1 cellular context compared by ENCODE assay signal in the genomic region with DNA sequence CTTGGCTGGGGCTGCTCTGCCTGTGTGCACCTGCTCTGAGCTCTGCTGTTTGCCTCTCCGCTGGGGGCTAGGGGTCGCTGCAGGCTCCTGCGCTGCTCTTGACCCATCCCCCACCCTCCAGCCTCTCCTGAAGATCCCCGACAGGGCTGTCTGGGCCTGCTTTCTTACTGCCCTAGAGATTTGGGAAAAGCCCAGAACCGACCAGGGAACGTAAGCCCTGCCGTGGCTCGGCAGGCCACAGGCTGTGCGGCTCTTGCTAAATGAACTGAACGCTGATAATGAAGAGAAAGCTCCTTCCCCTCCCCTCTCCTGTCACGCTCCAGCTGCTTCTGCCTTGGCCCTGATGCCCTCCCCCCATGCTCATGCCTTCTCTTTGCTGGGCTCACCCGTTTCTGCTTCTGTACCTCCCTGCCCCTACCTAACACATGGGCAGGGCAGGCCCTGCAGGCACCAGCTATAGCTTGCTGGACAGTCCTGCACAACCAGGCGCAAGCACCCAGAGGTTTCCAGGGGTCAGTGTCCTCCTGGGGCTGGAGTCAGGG.
TF ChIP-seq lines count a peak whose summit lies in the region.

No MANE protein-coding gene starts in this region.

TF ChIP-seq in HepG2, 621 proteins besides CTCF, POLR2A, EP300 and RAD21 (continued from another document and continues in another):
- TF ChIP-seq, protein P1, sequence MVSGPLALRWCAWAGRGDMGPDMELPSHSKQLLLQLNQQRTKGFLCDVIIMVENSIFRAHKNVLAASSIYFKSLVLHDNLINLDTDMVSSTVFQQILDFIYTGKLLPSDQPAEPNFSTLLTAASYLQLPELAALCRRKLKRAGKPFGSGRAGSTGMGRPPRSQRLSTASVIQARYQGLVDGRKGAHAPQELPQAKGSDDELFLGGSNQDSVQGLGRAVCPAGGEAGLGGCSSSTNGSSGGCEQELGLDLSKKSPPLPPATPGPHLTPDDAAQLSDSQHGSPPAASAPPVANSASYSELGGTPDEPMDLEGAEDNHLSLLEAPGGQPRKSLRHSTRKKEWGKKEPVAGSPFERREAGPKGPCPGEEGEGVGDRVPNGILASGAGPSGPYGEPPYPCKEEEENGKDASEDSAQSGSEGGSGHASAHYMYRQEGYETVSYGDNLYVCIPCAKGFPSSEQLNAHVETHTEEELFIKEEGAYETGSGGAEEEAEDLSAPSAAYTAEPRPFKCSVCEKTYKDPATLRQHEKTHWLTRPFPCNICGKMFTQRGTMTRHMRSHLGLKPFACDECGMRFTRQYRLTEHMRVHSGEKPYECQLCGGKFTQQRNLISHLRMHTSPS (CRISPR knock-in tag; IDR thresholded peaks at IDR 0.05; ENCODE audit: low read depth), result 0 out of 2 replicates have a peak, but pooled peaks have one; percentile 68
- TF ChIP-seq PCBP2 (optimal IDR thresholded peaks at IDR 0.05; ENCODE audit: low read depth, low read length, poor library complexity, severe bottlenecking) (no peak), KMT2A (CRISPR knock-in tag; IDR thresholded peaks at IDR 0.05) (no peak), ZNF570 (CRISPR knock-in tag; IDR thresholded peaks at IDR 0.05; ENCODE audit: borderline replicate concordance) (no peak), BHLHE40 (IDR thresholded peaks at IDR 0.05; ENCODE audit: low read length) (peak; percentile 51; the same call in 1 of the 2 replicates), THAP11 (CRISPR knock-in tag; IDR thresholded peaks at IDR 0.05) (peak; percentile 60), ZNF550 (CRISPR knock-in tag; IDR thresholded peaks at IDR 0.05; ENCODE audit: borderline replicate concordance) (no peak), AHR (CRISPR knock-in tag; IDR thresholded peaks at IDR 0.05) (no peak), PAWR (CRISPR knock-in tag; IDR thresholded peaks at IDR 0.05; ENCODE audit: borderline replicate concordance) (no peak), MXD4 (CRISPR knock-in tag; IDR thresholded peaks at IDR 0.05) (no peak; the same call in 1 of the 2 replicates), ZNF619 (CRISPR knock-in tag; IDR thresholded peaks at IDR 0.05) (peak; percentile 81; the same call in 1 of the 2 replicates), AGO1 (IDR thresholded peaks at IDR 0.05; ENCODE audit: low read depth, low read length, poor library complexity, severe bottlenecking) (no peak), RAD51 (IDR thresholded peaks at IDR 0.05; ENCODE audit: borderline replicate concordance) (no peak), BORCS8-MEF2B (CRISPR knock-in tag; IDR thresholded peaks at IDR 0.05) (peak; percentile 30; the same call in 1 of the 2 replicates), NONO (IDR thresholded peaks at IDR 0.05) (no peak), NONO (CRISPR knock-in tag; conservative IDR thresholded peaks at IDR 0.05) (no peak), FLYWCH1 (CRISPR knock-in tag; IDR thresholded peaks at IDR 0.05) (no peak), RCOR2 (CRISPR knock-in tag; IDR thresholded peaks at IDR 0.05) (peak; percentile 36; the same call in 1 of the 2 replicates), SMARCC2 (IDR thresholded peaks at IDR 0.05) (no peak), DR1 (CRISPR knock-in tag; IDR thresholded peaks at IDR 0.05) (no peak), NFIC (IDR thresholded peaks at IDR 0.05; ENCODE audit: low read length) (no peak), SKI (IDR thresholded peaks at IDR 0.05; ENCODE audit: partially characterized antibody) (no peak), ZSCAN22 (CRISPR knock-in tag; IDR thresholded peaks at IDR 0.05) (no peak), TEAD3 (CRISPR knock-in tag; optimal IDR thresholded peaks at IDR 0.05; ENCODE audit: borderline replicate concordance) (peak; percentile 55), SNAPC2 (CRISPR knock-in tag; IDR thresholded peaks at IDR 0.05) (no peak), ZNF138 (CRISPR knock-in tag; IDR thresholded peaks at IDR 0.05; ENCODE audit: low read depth) (peak; percentile 67; the same call in 1 of the 2 replicates), DNMT1 (CRISPR knock-in tag; IDR thresholded peaks at IDR 0.05) (no peak), ATRX (CRISPR knock-in tag; IDR thresholded peaks at IDR 0.05; ENCODE audit: borderline replicate concordance) (no peak), ZFP1 (CRISPR knock-in tag; IDR thresholded peaks at IDR 0.05) (peak; percentile 55; the same call in 1 of the 2 replicates), ZNF17 (CRISPR knock-in tag; IDR thresholded peaks at IDR 0.05) (no peak), ELF3 (CRISPR knock-in tag; IDR thresholded peaks at IDR 0.05) (0 out of 2 replicates have a peak, but pooled peaks have one; percentile 18), LCORL (IDR thresholded peaks at IDR 0.05) (no peak), LCORL (CRISPR knock-in tag; IDR thresholded peaks at IDR 0.05) (peak; percentile 66; the same call in 1 of the 2 replicates), HOXA7 (CRISPR knock-in tag; IDR thresholded peaks at IDR 0.05) (no peak), DPF2 (CRISPR knock-in tag; IDR thresholded peaks at IDR 0.05; ENCODE audit: borderline replicate concordance, low read depth) (no peak), ZNF746 (CRISPR knock-in tag; IDR thresholded peaks at IDR 0.05) (0 out of 2 replicates have a peak, but pooled peaks have one; percentile 36), ZNF44 (CRISPR knock-in tag; IDR thresholded peaks at IDR 0.05) (0 out of 2 replicates have a peak, but pooled peaks have one; percentile 83), MZF1 (CRISPR knock-in tag; IDR thresholded peaks at IDR 0.05; ENCODE audit: borderline replicate concordance) (no peak), ZNF510 (CRISPR knock-in tag; IDR thresholded peaks at IDR 0.05; ENCODE audit: low read depth) (peak; percentile 33; the same call in 1 of the 2 replicates)
- TF ChIP-seq, protein P2, sequence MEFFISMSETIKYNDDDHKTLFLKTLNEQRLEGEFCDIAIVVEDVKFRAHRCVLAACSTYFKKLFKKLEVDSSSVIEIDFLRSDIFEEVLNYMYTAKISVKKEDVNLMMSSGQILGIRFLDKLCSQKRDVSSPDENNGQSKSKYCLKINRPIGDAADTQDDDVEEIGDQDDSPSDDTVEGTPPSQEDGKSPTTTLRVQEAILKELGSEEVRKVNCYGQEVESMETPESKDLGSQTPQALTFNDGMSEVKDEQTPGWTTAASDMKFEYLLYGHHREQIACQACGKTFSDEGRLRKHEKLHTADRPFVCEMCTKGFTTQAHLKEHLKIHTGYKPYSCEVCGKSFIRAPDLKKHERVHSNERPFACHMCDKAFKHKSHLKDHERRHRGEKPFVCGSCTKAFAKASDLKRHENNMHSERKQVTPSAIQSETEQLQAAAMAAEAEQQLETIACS (CRISPR knock-in tag; IDR thresholded peaks at IDR 0.05), result no peak
- TF ChIP-seq, protein P3, sequence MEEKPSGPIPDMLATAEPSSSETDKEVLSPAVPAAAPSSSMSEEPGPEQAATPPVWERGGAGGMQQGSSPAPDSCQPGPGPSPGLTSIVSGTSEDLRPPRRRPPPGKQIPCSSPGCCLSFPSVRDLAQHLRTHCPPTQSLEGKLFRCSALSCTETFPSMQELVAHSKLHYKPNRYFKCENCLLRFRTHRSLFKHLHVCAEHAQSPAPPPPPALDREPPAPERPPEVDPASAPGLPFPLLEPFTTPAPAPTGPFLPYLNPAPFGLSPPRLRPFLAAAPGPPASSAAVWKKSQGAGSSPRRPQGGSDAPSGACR (CRISPR knock-in tag; IDR thresholded peaks at IDR 0.05), result peak; percentile 91; the same call in 1 of the 2 replicates
- TF ChIP-seq, protein P4, sequence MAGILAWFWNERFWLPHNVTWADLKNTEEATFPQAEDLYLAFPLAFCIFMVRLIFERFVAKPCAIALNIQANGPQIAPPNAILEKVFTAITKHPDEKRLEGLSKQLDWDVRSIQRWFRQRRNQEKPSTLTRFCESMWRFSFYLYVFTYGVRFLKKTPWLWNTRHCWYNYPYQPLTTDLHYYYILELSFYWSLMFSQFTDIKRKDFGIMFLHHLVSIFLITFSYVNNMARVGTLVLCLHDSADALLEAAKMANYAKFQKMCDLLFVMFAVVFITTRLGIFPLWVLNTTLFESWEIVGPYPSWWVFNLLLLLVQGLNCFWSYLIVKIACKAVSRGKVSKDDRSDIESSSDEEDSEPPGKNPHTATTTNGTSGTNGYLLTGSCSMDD (CRISPR knock-in tag; IDR thresholded peaks at IDR 0.05), result no peak
- TF ChIP-seq, protein P5, sequence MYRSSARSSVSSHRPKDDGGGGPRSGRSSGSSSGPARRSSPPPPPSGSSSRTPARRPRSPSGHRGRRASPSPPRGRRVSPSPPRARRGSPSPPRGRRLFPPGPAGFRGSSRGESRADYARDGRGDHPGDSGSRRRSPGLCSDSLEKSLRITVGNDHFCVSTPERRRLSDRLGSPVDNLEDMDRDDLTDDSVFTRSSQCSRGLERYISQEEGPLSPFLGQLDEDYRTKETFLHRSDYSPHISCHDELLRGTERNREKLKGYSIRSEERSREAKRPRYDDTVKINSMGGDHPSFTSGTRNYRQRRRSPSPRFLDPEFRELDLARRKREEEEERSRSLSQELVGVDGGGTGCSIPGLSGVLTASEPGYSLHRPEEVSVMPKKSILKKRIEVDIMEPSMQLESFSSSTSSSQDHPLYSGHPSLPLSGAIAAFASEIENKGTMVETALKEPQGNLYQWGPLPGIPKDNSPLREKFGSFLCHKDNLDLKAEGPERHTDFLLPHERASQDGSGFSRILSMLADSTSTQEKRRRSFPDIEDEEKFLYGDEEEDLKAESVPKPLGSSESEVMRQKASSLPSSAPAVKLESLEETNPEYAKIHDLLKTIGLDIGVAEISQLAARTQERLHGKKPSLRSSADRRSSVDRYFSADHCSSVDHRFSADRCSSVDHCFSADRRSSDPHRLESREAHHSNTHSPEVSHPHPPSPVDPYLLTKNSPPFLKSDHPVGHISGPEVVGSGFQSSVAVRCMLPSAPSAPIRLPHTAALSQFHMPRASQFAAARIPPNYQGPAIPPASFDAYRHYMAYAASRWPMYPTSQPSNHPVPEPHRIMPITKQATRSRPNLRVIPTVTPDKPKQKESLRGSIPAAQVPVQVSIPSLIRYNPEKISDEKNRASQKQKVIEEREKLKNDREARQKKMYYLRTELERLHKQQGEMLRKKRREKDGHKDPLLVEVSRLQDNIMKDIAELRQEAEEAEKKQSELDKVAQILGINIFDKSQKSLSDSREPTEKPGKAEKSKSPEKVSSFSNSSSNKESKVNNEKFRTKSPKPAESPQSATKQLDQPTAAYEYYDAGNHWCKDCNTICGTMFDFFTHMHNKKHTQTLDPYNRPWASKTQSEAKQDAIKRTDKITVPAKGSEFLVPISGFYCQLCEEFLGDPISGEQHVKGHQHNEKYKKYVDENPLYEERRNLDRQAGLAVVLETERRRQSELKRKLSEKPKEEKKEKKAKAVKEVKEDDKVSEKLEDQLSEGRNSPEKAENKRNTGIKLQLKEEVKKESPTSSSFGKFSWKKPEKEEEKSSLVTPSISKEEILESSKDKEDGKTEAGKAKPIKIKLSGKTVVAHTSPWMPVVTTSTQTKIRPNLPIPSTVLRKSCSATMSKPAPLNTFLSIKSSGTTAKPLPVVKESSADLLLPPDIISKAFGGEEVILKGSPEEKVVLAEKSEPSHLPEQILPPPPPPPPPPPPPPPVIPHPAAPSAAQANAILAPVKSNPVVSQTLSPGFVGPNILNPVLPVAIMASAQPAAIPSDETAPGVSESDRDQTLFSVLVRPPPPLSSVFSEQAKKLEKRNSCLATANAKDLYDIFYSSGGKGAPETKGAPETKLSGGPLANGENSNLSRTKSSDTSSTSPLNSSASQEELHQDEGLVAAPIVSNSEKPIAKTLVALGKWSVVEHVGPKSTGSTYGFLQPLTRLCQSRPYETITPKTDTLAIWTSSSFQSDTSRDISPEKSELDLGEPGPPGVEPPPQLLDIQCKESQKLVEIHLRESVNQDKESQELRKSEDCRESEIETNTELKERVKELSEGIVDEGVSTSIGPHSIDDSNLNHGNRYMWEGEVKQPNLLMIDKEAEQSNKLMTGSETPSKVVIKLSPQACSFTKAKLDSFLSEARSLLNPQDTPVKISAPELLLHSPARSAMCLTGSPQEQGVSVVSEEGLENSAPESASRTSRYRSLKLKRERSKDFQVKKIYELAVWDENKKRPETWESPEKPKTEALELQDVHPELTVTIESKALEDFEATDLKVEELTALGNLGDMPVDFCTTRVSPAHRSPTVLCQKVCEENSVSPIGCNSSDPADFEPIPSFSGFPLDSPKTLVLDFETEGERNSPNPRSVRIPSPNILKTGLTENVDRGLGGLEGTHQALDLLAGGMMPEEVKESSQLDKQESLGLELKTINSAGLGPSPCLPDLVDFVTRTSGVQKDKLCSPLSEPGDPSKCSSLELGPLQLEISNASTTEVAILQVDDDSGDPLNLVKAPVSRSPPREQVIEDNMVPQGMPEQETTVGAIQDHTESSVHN (CRISPR knock-in tag; IDR thresholded peaks at IDR 0.05), result peak; percentile 72; the same call in 1 of the 2 replicates
- TF ChIP-seq, protein P6, sequence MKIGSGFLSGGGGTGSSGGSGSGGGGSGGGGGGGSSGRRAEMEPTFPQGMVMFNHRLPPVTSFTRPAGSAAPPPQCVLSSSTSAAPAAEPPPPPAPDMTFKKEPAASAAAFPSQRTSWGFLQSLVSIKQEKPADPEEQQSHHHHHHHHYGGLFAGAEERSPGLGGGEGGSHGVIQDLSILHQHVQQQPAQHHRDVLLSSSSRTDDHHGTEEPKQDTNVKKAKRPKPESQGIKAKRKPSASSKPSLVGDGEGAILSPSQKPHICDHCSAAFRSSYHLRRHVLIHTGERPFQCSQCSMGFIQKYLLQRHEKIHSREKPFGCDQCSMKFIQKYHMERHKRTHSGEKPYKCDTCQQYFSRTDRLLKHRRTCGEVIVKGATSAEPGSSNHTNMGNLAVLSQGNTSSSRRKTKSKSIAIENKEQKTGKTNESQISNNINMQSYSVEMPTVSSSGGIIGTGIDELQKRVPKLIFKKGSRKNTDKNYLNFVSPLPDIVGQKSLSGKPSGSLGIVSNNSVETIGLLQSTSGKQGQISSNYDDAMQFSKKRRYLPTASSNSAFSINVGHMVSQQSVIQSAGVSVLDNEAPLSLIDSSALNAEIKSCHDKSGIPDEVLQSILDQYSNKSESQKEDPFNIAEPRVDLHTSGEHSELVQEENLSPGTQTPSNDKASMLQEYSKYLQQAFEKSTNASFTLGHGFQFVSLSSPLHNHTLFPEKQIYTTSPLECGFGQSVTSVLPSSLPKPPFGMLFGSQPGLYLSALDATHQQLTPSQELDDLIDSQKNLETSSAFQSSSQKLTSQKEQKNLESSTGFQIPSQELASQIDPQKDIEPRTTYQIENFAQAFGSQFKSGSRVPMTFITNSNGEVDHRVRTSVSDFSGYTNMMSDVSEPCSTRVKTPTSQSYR (CRISPR knock-in tag; IDR thresholded peaks at IDR 0.05; ENCODE audit: borderline replicate concordance), result peak; percentile 99
- TF ChIP-seq, protein P7, sequence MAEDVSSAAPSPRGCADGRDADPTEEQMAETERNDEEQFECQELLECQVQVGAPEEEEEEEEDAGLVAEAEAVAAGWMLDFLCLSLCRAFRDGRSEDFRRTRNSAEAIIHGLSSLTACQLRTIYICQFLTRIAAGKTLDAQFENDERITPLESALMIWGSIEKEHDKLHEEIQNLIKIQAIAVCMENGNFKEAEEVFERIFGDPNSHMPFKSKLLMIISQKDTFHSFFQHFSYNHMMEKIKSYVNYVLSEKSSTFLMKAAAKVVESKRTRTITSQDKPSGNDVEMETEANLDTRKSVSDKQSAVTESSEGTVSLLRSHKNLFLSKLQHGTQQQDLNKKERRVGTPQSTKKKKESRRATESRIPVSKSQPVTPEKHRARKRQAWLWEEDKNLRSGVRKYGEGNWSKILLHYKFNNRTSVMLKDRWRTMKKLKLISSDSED (CRISPR knock-in tag; IDR thresholded peaks at IDR 0.05), result peak; percentile 90; the same call in 1 of the 2 replicates
- TF ChIP-seq, protein P8, sequence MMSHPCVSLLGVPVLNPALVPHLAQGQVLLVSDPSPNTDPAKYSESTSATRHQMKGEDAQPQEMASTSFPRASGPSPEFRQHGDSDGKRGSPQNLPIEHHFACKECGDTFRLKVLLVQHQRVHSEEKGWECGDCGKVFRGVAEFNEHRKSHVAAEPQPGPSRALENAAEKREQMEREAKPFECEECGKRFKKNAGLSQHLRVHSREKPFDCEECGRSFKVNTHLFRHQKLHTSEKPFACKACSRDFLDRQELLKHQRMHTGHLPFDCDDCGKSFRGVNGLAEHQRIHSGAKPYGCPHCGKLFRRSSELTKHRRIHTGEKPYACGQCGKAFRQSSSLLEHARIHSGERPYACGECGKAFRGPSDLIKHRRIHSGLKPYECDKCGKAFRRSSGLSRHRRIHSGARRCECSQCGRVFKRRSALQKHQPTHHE (CRISPR knock-in tag; IDR thresholded peaks at IDR 0.05; ENCODE audit: borderline replicate concordance), result no peak
